ENCODE assay signal across 1 cellular context in the genomic region with DNA sequence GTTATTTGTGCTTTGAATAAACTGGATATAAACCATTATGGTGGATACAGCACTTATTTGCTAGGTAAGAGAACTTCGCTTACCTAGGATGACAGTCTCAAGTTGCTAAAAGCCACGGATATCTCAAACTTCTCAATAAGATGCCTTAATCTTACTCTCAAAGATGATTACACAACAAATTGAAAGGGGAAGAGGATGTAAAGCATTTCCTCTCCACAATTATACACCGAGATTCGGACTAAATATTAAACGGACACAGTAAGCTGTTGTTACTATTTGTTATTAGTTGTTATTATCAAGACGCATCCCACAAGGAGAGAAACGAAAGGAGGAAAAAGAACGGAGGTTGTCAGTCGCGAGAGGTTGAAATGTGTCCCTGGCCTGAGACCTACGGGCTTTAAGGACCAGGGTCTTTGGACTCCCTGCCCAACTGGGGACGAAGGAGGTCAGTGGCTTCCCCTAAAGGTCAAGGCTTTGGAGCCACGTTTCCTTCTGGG.
A peak's percentile ranks its signal among the peaks of the same experiment; 100 is the strongest.
TF ChIP-seq lines count a peak whose summit lies in the region.

No MANE protein-coding gene starts in this region.

TF ChIP-seq in GM12878, 131 proteins besides CTCF, POLR2A, EP300 and RAD21:
- TF ChIP-seq EGR1 (IDR thresholded peaks at IDR 0.05; ENCODE audit: borderline replicate concordance in 1 of 2, low read depth in 2 of 2, low read length in 2 of 2) (0 out of 3 replicates have a peak, but pooled peaks of 1 of the 2 experiments have one; percentile 38), SMARCA5 (IDR thresholded peaks at IDR 0.05) (0 out of 2 replicates have a peak, but pooled peaks have one; percentile 28), POLR2AphosphoS5 (IDR thresholded peaks at IDR 0.05; ENCODE audit: low read length) (no peak)
- TF ChIP-seq, protein P1, sequence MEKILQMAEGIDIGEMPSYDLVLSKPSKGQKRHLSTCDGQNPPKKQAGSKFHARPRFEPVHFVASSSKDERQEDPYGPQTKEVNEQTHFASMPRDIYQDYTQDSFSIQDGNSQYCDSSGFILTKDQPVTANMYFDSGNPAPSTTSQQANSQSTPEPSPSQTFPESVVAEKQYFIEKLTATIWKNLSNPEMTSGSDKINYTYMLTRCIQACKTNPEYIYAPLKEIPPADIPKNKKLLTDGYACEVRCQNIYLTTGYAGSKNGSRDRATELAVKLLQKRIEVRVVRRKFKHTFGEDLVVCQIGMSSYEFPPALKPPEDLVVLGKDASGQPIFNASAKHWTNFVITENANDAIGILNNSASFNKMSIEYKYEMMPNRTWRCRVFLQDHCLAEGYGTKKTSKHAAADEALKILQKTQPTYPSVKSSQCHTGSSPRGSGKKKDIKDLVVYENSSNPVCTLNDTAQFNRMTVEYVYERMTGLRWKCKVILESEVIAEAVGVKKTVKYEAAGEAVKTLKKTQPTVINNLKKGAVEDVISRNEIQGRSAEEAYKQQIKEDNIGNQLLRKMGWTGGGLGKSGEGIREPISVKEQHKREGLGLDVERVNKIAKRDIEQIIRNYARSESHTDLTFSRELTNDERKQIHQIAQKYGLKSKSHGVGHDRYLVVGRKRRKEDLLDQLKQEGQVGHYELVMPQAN (conservative IDR thresholded peaks at IDR 0.05): peak; percentile 43; the same call in 1 of the 2 replicates
